Comparison of ENCODE assay signal across 1 cellular context in the genomic region with DNA sequence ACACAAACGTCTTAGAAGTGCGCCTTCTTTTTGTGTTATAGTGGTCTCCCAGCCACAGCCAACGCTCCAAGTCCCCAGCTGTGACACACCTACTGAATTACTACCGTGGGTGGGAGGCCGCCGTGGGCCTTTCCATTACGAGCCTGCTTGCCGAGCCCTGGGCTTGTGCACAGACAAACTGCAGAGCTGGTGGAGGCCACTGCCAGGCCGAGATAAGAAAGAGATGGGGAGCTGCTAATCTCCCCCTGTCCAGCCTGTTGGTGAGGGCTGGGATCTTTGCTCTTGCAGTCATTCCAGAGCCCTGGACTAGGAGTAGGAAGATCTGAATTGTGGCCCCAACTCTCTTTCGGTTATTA.
TF ChIP-seq lines count a peak whose summit lies in the region.

No MANE protein-coding gene starts in this region.

TF ChIP-seq in K562, 482 proteins besides CTCF, POLR2A, EP300 and RAD21 (continued from another document):
- TF ChIP-seq, protein P1, sequence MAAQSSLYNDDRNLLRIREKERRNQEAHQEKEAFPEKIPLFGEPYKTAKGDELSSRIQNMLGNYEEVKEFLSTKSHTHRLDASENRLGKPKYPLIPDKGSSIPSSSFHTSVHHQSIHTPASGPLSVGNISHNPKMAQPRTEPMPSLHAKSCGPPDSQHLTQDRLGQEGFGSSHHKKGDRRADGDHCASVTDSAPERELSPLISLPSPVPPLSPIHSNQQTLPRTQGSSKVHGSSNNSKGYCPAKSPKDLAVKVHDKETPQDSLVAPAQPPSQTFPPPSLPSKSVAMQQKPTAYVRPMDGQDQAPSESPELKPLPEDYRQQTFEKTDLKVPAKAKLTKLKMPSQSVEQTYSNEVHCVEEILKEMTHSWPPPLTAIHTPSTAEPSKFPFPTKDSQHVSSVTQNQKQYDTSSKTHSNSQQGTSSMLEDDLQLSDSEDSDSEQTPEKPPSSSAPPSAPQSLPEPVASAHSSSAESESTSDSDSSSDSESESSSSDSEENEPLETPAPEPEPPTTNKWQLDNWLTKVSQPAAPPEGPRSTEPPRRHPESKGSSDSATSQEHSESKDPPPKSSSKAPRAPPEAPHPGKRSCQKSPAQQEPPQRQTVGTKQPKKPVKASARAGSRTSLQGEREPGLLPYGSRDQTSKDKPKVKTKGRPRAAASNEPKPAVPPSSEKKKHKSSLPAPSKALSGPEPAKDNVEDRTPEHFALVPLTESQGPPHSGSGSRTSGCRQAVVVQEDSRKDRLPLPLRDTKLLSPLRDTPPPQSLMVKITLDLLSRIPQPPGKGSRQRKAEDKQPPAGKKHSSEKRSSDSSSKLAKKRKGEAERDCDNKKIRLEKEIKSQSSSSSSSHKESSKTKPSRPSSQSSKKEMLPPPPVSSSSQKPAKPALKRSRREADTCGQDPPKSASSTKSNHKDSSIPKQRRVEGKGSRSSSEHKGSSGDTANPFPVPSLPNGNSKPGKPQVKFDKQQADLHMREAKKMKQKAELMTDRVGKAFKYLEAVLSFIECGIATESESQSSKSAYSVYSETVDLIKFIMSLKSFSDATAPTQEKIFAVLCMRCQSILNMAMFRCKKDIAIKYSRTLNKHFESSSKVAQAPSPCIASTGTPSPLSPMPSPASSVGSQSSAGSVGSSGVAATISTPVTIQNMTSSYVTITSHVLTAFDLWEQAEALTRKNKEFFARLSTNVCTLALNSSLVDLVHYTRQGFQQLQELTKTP (IDR thresholded peaks at IDR 0.05; ENCODE audit: low read depth in 1 of 2, partially characterized antibody in 2 of 2), result peak in 1 of 2 experiments; percentile 25
- TF ChIP-seq PML (IDR thresholded peaks at IDR 0.05; ENCODE audit: low read length) (peak; percentile 89), HMG20A (CRISPR knock-in tag; conservative IDR thresholded peaks at IDR 0.05) (no peak), SRSF9 (IDR thresholded peaks at IDR 0.05; ENCODE audit: borderline replicate concordance, low read depth, low read length) (no peak), ZNF696 (CRISPR knock-in tag; conservative IDR thresholded peaks at IDR 0.05) (no peak), KDM4B (IDR thresholded peaks at IDR 0.05; ENCODE audit: borderline replicate concordance in 2 of 2, low read depth in 1 of 2) (no peak), ZFPM2 (CRISPR knock-in tag; IDR thresholded peaks at IDR 0.05) (no peak), TCFL5 (CRISPR knock-in tag; conservative IDR thresholded peaks at IDR 0.05) (no peak), HIVEP1 (CRISPR knock-in tag; IDR thresholded peaks at IDR 0.05) (no peak), RUNX1 (IDR thresholded peaks at IDR 0.05; ENCODE audit: low read depth) (no peak), ZNF324 (CRISPR knock-in tag; IDR thresholded peaks at IDR 0.05) (no peak), FUS (optimal IDR thresholded peaks at IDR 0.05; ENCODE audit: low read depth, low read length) (no peak), ZNF184 (CRISPR knock-in tag; IDR thresholded peaks at IDR 0.05) (no peak), NFE2L1 (tag; IDR thresholded peaks at IDR 0.05; ENCODE audit: borderline replicate concordance, low read depth) (no peak), ZNF717 (CRISPR knock-in tag; IDR thresholded peaks at IDR 0.05) (no peak), KDM5B (IDR thresholded peaks at IDR 0.05; ENCODE audit: insufficient replicate concordance, low read depth, low read length) (no peak), RCOR1 (IDR thresholded peaks at IDR 0.05; ENCODE audit: borderline replicate concordance in 1 of 2, low read depth in 2 of 2, low read length in 2 of 2) (peak in 1 of 2 experiments; percentile 82; a peak in 3 of 4 replicates), CSDE1 (IDR thresholded peaks at IDR 0.05) (no peak), KDM2B (CRISPR knock-in tag; IDR thresholded peaks at IDR 0.05) (no peak)
- TF ChIP-seq, protein P2, sequence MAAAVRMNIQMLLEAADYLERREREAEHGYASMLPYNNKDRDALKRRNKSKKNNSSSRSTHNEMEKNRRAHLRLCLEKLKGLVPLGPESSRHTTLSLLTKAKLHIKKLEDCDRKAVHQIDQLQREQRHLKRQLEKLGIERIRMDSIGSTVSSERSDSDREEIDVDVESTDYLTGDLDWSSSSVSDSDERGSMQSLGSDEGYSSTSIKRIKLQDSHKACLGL (CRISPR knock-in tag; IDR thresholded peaks at IDR 0.05; ENCODE audit: borderline replicate concordance, poor library complexity, severe bottlenecking), result no peak
- TF ChIP-seq, protein P3, sequence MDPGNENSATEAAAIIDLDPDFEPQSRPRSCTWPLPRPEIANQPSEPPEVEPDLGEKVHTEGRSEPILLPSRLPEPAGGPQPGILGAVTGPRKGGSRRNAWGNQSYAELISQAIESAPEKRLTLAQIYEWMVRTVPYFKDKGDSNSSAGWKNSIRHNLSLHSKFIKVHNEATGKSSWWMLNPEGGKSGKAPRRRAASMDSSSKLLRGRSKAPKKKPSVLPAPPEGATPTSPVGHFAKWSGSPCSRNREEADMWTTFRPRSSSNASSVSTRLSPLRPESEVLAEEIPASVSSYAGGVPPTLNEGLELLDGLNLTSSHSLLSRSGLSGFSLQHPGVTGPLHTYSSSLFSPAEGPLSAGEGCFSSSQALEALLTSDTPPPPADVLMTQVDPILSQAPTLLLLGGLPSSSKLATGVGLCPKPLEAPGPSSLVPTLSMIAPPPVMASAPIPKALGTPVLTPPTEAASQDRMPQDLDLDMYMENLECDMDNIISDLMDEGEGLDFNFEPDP (CRISPR knock-in tag; IDR thresholded peaks at IDR 0.05), result no peak
- TF ChIP-seq, protein P4, sequence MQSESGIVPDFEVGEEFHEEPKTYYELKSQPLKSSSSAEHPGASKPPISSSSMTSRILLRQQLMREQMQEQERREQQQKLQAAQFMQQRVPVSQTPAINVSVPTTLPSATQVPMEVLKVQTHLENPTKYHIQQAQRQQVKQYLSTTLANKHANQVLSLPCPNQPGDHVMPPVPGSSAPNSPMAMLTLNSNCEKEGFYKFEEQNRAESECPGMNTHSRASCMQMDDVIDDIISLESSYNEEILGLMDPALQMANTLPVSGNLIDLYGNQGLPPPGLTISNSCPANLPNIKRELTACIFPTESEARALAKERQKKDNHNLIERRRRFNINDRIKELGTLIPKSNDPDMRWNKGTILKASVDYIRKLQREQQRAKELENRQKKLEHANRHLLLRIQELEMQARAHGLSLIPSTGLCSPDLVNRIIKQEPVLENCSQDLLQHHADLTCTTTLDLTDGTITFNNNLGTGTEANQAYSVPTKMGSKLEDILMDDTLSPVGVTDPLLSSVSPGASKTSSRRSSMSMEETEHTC (IDR thresholded peaks at IDR 0.05), result no peak
- TF ChIP-seq, protein P5, sequence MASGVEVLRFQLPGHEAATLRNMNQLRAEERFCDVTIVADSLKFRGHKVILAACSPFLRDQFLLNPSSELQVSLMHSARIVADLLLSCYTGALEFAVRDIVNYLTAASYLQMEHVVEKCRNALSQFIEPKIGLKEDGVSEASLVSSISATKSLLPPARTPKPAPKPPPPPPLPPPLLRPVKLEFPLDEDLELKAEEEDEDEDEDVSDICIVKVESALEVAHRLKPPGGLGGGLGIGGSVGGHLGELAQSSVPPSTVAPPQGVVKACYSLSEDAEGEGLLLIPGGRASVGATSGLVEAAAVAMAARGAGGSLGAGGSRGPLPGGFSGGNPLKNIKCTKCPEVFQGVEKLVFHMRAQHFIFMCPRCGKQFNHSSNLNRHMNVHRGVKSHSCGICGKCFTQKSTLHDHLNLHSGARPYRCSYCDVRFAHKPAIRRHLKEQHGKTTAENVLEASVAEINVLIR (CRISPR knock-in tag; IDR thresholded peaks at IDR 0.05), result no peak
- TF ChIP-seq, protein P6, sequence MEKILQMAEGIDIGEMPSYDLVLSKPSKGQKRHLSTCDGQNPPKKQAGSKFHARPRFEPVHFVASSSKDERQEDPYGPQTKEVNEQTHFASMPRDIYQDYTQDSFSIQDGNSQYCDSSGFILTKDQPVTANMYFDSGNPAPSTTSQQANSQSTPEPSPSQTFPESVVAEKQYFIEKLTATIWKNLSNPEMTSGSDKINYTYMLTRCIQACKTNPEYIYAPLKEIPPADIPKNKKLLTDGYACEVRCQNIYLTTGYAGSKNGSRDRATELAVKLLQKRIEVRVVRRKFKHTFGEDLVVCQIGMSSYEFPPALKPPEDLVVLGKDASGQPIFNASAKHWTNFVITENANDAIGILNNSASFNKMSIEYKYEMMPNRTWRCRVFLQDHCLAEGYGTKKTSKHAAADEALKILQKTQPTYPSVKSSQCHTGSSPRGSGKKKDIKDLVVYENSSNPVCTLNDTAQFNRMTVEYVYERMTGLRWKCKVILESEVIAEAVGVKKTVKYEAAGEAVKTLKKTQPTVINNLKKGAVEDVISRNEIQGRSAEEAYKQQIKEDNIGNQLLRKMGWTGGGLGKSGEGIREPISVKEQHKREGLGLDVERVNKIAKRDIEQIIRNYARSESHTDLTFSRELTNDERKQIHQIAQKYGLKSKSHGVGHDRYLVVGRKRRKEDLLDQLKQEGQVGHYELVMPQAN (IDR thresholded peaks at IDR 0.05; ENCODE audit: borderline replicate concordance), result no peak; the same call in 1 of the 2 replicates
- TF ChIP-seq, protein P7, sequence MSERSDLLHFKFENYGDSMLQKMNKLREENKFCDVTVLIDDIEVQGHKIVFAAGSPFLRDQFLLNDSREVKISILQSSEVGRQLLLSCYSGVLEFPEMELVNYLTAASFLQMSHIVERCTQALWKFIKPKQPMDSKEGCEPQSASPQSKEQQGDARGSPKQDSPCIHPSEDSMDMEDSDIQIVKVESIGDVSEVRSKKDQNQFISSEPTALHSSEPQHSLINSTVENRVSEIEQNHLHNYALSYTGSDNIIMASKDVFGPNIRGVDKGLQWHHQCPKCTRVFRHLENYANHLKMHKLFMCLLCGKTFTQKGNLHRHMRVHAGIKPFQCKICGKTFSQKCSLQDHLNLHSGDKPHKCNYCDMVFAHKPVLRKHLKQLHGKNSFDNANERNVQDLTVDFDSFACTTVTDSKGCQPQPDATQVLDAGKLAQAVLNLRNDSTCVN (CRISPR knock-in tag; IDR thresholded peaks at IDR 0.05), result no peak
